In the genomic region with DNA sequence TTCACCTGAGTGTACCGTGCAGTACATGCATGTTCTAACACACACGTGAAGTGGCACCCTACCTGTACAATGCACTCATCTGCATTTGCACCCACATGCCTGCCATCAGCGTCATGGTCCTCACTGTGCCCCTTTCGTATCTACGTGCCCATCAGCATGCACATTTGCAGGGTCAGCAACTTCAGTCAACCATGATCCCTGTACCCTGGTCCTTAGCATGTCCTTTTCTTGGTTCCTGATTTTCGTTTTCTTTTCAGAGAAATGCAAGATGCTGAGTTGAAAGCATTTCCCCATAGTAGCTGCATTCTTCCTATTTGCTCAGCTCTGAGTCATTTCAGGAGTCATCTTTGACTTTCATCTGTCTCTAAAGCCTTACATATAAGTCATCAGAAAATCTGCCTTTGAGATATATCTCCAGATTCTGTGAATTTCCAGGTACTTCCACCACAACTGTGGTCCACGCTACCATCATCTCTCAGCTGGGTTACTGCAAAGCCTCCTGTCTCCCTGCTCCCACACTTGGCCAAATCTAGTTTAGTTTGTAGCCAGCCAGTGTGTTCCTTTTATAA, we compare ENCODE assay signal across 9 cellular contexts. TPM values are rescaled to one million over a fixed set of nuclear protein-coding genes. Genes with fewer than 3 reads are reported as not detected.
DNase-seq lines count a peak whose midpoint lies in the region; ATAC-seq, FAIRE-seq and TF ChIP-seq lines count a peak whose summit lies in the region.
"Had no signal": no experiment of that assay in that cellular context is flagged by ENCODE, and none has a peak within 500 bp of the region (broad histone marks: within the 10 kb centered on the region; RNA-seq: fewer than 3 reads in every experiment).

No MANE protein-coding gene starts in this region.

- no TSS peak for BruUV-seq in GM12878 (replicated peaks; lab: Mats Ljungman, UMichigan)

- WGBS in GM12878 (ENCODE audit: insufficient coverage, insufficient replicate concordance, low lambda C conversion rate, missing lambda C conversion rate) = 2% methylated on average over 7 of the region's 7 CpGs

- no peak for TF ChIP-seq POLR2A in GM12878 (IDR thresholded peaks at IDR 0.05; ENCODE audit: low read depth, low read length)

- no peaks in the 10 kb centered on the region for H3K27me3 ChIP-seq in GM12878 (replicated peaks in 1 of 2; ENCODE audit: control insufficient read depth in 2 of 2, insufficient read depth in 2 of 2, low read length in 1 of 2)

- peak overlapping the region; percentile 95 for H3K4me2 ChIP-seq in GM12878 (ENCODE audit: control insufficient read depth, insufficient read depth)

- POLR2A ChIA-PET in GM12878 (lab: Charles Lee) = interaction anchor here (2.1 kb wide), 1 partner anchor 13 kb away, joined by 11 read pairs; no protein-coding TSS in a partner anchor

- peak overlapping the region; percentile 77 for H2AFZ ChIP-seq in GM12878 (ENCODE audit: control insufficient read depth, low read depth, low read length)

- TF ChIP-seq RAD21 in GM12878 (IDR thresholded peaks at IDR 0.05; ENCODE audit: insufficient read depth, low read depth, low read length) = no peak

- H3K9ac ChIP-seq in GM12878 (ENCODE audit: control insufficient read depth, insufficient read depth, low read length) = peak overlapping the region; percentile 20; the same call in 1 of the 2 replicates

- SMC1A ChIA-PET in GM12878 (lab: Charles Lee; ENCODE audit: uncharacterized antibody, unreplicated experiment) = interaction anchor here (1.0 kb wide), 2 partner anchors 48 to 197 kb away, joined by 3 read pairs; no protein-coding TSS in a partner anchor

- no peaks in the 10 kb centered on the region for H4K20me1 ChIP-seq in GM12878 (ENCODE audit: control insufficient read depth, insufficient read depth)

- ATAC-seq in GM21381 (IDR thresholded peaks at IDR 0.05; ENCODE audit: unreplicated experiment) = peak; percentile 88
- peak; percentile 79 for ATAC-seq in HG03521 (IDR thresholded peaks at IDR 0.05; ENCODE audit: unreplicated experiment)
- peak; percentile 91 for ATAC-seq in GM12878

- peak; percentile 25 to 51; a peak in 1 of 4 replicates for TF ChIP-seq EP300 in GM12878 (IDR thresholded peaks at IDR 0.05; ENCODE audit: borderline replicate concordance in 1 of 2, control insufficient read depth in 1 of 2, low read depth in 2 of 2, low read length in 2 of 2)

- CTCF ChIA-PET in GM12878 (lab: Yijun Ruan, JAX) = interaction anchor here (1.1 kb wide), 1 partner anchor 38 kb away, joined by 3 read pairs; no protein-coding TSS in a partner anchor

- H3K27ac ChIP-seq in GM12878 (ENCODE audit: control insufficient read depth, insufficient read depth) = peak overlapping the region; percentile 81

- RAD21 ChIA-PET in GM12878 (lab: Charles Lee; ENCODE audit: unreplicated experiment) = interaction anchor here (1.4 to 2.2 kb wide), 2 partner anchors 13 to 39 kb away, joined by 3 to 4 read pairs; no protein-coding TSS in a partner anchor

- H3K36me3 ChIP-seq in GM12878 (ENCODE audit: control insufficient read depth in 2 of 2, insufficient read depth in 2 of 2, low read length in 1 of 2) = no peaks in the 10 kb centered on the region; a peak in 1 of 4 replicates

- in situ Hi-C loops in GM12878 (cut with MboI) = no loop called here

- FAIRE-seq in GM12878 (lab: Jason Lieb, UNC) = peak; percentile 77
- FAIRE-seq: H1 had no signal

- peak; percentile 64 for DNase-seq in GM10266 (ENCODE audit: extremely low spot score)
- DNase-seq in GM12878 (ENCODE audit: low read depth, low spot score) = peak; percentile 95
- no peak for DNase-seq in NCI-H526 (lab: John Stamatoyannopoulos, UW)
- DNase-seq in T-helper 9 cell = no peak
- no peak for DNase-seq in NCI-H1436 (lab: John Stamatoyannopoulos, UW)
- DNase-seq in UCSD-AML1 (lab: John Stamatoyannopoulos, UW; ENCODE audit: unreplicated experiment) = no peak

- H3K4me1 ChIP-seq in GM12878 (ENCODE audit: control insufficient read depth, insufficient read depth, low read length) = peaks cover 28% of the 10 kb centered on the region

- no peaks in the 10 kb centered on the region for H3K79me2 ChIP-seq in GM12878 (ENCODE audit: control insufficient read depth, insufficient read depth, low read length)

- peaks cover 11% of the 10 kb centered on the region for H3K9me3 ChIP-seq in GM12878 (replicated peaks; ENCODE audit: control insufficient read depth, insufficient read depth, low read length)

- intact Hi-C loops in GM12878 (cut with micrococcal nuclease; ENCODE audit: unreplicated experiment) = loop anchor here (2.0 kb wide), 1 partner anchor 15 kb away; the partner anchor contains the start of gene PUM2

- TF ChIP-seq CTCF in GM10266 (IDR thresholded peaks at IDR 0.05; ENCODE audit: control insufficient read depth, insufficient read depth, low read depth, missing control alignments) = no peak
- no peak for TF ChIP-seq CTCF in GM12878 (IDR thresholded peaks at IDR 0.05 in 2 of 3, conservative IDR thresholded peaks at IDR 0.05 in 1 of 3; ENCODE audit: control insufficient read depth in 2 of 3, extremely low read depth in 1 of 3, insufficient read depth in 1 of 3, low read depth in 3 of 3, low read length in 3 of 3)

- H3K4me3 ChIP-seq in GM12878 = peak overlapping the region; percentile 42; the same call in 1 of the 2 replicates

TF ChIP-seq in GM12878, 131 proteins besides CTCF, POLR2A, EP300 and RAD21 (continues in another document):
- TF ChIP-seq PKNOX1 (IDR thresholded peaks at IDR 0.05) (peak; percentile 17; the same call in 1 of the 2 replicates), RELB (IDR thresholded peaks at IDR 0.05; ENCODE audit: low read depth) (peak; percentile 54; the same call in 1 of the 2 replicates), PML (IDR thresholded peaks at IDR 0.05; ENCODE audit: low read length) (peak; percentile 56; the same call in 1 of the 2 replicates), FOS (IDR thresholded peaks at IDR 0.05; ENCODE audit: borderline replicate concordance, extremely low read depth, insufficient read length) (no peak), ETV6 (conservative IDR thresholded peaks at IDR 0.05 in 1 of 2, IDR thresholded peaks at IDR 0.05 in 1 of 2; ENCODE audit: borderline replicate concordance in 1 of 2, low read depth in 1 of 2) (peak in 1 of 2 experiments; percentile 90; a peak in 2 of 4 replicates), MYC (IDR thresholded peaks at IDR 0.05; ENCODE audit: insufficient read depth, insufficient read length, insufficient replicate concordance, low read length, severe bottlenecking) (no peak), NR2C2 (IDR thresholded peaks at IDR 0.05; ENCODE audit: borderline replicate concordance, control insufficient read depth, insufficient read length, low read depth) (no peak), EED (IDR thresholded peaks at IDR 0.05; ENCODE audit: low read depth) (peak; percentile 81), TCF7 (IDR thresholded peaks at IDR 0.05; ENCODE audit: borderline replicate concordance) (peak; percentile 78; the same call in 1 of the 2 replicates), ZNF217 (IDR thresholded peaks at IDR 0.05) (no peak), RUNX3 (IDR thresholded peaks at IDR 0.05; ENCODE audit: low read length) (peak; percentile 57), CREB1 (IDR thresholded peaks at IDR 0.05; ENCODE audit: low read depth) (0 out of 2 replicates have a peak, but pooled peaks have one; percentile 33), CREM (IDR thresholded peaks at IDR 0.05; ENCODE audit: low read depth) (peak; percentile 48; the same call in 1 of the 2 replicates), BHLHE40 (IDR thresholded peaks at IDR 0.05; ENCODE audit: borderline replicate concordance in 1 of 2, low read depth in 2 of 2, low read length in 1 of 2) (0 out of 4 replicates have a peak, but pooled peaks of 1 of the 2 experiments have one; percentile 4), JUND (IDR thresholded peaks at IDR 0.05; ENCODE audit: low read depth, low read length) (peak; percentile 87)

RNA-seq across cellular contexts. Expression of gene PUM2, which starts 14.7 kb away (rescaled TPM):
- 118 and 124 TPM in 2 replicates for total RNA-seq in GM12878 (2013; cell fraction: nucleolus; rRNA removed)
- total RNA-seq in GM12878 (2014; rRNA removed) (20.7 and 22.6 TPM in 2 replicates), GM12878 (2014; rRNA removed; fragmentation: Illumina TruSeq; extraction: Trizol) (30.0 and 31.4 TPM in 2 replicates), GM12878 (2021) (76.9 and 80.2 TPM in 2 replicates)
- polyA plus RNA-seq in GM12878 (2011; ENCODE audit: low read depth) = 21.9 TPM
- polyA plus RNA-seq in GM12878 (2011; rRNA removed) (87.6 and 105 TPM in 2 replicates), GM12878 (2014; fragmentation: Illumina TruSeq; extraction: Trizol) (55.8 and 73.1 TPM in 2 replicates), GM12878 (2014; fragmentation: Nextera tagmentation; extraction: Ambion mirVana) (10 to 100 TPM; 14.5 to 17.8 TPM), GM12878 (2014; rRNA removed) (43.6 and 47.4 TPM in 2 replicates), GM12878 (2016; fragmentation: Nextera tagmentation; extraction: Ambion mirVana) (10 to 100 TPM; 23.9 to 27.4 TPM)
- polyA plus RNA-seq in GM12878 (2011; cell fraction: cytosol; rRNA removed) = 51.9 and 57.3 TPM in 2 replicates
- polyA plus RNA-seq in GM12878 (2011; cell fraction: nucleus; rRNA removed) = 41.2 and 44.4 TPM in 2 replicates
- polyA plus RNA-seq in GM12878 (2012) = 32.6 and 44.2 TPM in 2 replicates
- 282 and 345 TPM in 2 replicates for polyA minus RNA-seq in GM12878 (2011; rRNA and poly(A)+ RNA removed)
- 67.8 and 78.9 TPM in 2 replicates for polyA minus RNA-seq in GM12878 (2011; cell fraction: cytosol; rRNA and poly(A)+ RNA removed)
- 72.5 and 92.7 TPM in 2 replicates for polyA minus RNA-seq in GM12878 (2011; cell fraction: nucleus; rRNA and poly(A)+ RNA removed)

Comparison
In these comparisons a context has a peak if more than half of its experiments do, and no peak if none do; other contexts are left out.
1. DNase-seq: peak in GM10266 (single experiment) and GM12878 (single experiment); none in NCI-H526 (0 of 2), T-helper 9 cell (single experiment), NCI-H1436 (single experiment) and UCSD-AML1 (single experiment).
2. Peak in every context shown above with its lines, with median percentiles within 50 percentile points of each other: ATAC-seq.